Comparison of ENCODE assay signal across 11 cellular contexts in the genomic region with DNA sequence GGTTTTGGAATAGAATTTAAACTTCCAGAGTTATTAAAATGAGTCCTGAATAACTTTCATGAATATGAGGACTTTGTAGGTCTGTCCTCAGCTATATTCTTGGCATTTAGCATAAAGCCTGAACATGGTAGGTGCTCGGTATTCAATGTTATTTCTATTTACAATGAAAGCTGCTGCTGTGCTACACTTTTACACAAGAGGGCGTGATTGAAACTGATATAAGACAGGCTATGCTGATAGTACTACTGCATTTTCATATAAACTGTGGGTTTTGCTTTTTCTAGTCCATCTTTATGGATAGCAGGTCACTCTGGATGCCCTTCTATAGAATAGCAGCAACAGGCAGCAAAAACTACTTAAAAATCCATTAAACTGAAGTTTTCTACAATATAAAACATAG. TPM values are rescaled to one million over a fixed set of nuclear protein-coding genes. Genes with fewer than 3 reads are reported as not detected.
DNase-seq lines count a peak whose midpoint lies in the region; ATAC-seq, FAIRE-seq and TF ChIP-seq lines count a peak whose summit lies in the region.
"Had no signal": no experiment of that assay in that cellular context is flagged by ENCODE, and none has a peak within 500 bp of the region (broad histone marks: within the 10 kb centered on the region; RNA-seq: fewer than 3 reads in every experiment).

No MANE protein-coding gene starts in this region.

- H3K4me3 ChIP-seq in endodermal cell (ENCODE audit: low read length) (no peak overlapping the region), small intestine (ENCODE audit: low read depth in 1 of 2, low read length in 2 of 2) (no peak overlapping the region), heart right ventricle (no peak overlapping the region)

- no peak overlapping the region for H3K4me3 Mint-ChIP-seq in endodermal cell

- no peak overlapping the region for H3K27ac Mint-ChIP-seq in endodermal cell

- H3K9me3 ChIP-seq in endodermal cell (ENCODE audit: control insufficient read depth, low read length) (no peaks in the 10 kb centered on the region), small intestine (ENCODE audit: control insufficient read depth, low read depth) (no peaks in the 10 kb centered on the region), heart right ventricle (no peaks in the 10 kb centered on the region)

- H3K4me1 Mint-ChIP-seq in endodermal cell = no peaks in the 10 kb centered on the region

- H3K27me3 ChIP-seq in endodermal cell (ENCODE audit: control insufficient read depth, insufficient read depth, low read length, poor library complexity, severe bottlenecking) (no peaks in the 10 kb centered on the region), small intestine (ENCODE audit: control insufficient read depth in 2 of 2, insufficient read depth in 2 of 2, low read length in 2 of 2) (no peaks in the 10 kb centered on the region), heart right ventricle (no peaks in the 10 kb centered on the region)

- H3K9ac ChIP-seq in endodermal cell (ENCODE audit: extremely low read depth, low read length, poor library complexity, severe bottlenecking) = no peak overlapping the region

- TF ChIP-seq CTCF in endodermal cell (conservative IDR thresholded peaks at IDR 0.05) (peak; percentile 56), heart right ventricle (IDR thresholded peaks at IDR 0.05) (peak in 2 of 9 donors; percentile 50 to 51)

- ATAC-seq in GM19324 (IDR thresholded peaks at IDR 0.05; ENCODE audit: low FRiP score, unreplicated experiment) (peak; percentile 75), left colon (no peak), heart right ventricle (no peak)

- no peak for FAIRE-seq in small intestine (lab: Jason Lieb, UNC)

- H3K27ac ChIP-seq in endodermal cell (ENCODE audit: low read depth, low read length) = no peak overlapping the region
- H3K27ac ChIP-seq in small intestine (ENCODE audit: low read depth in 1 of 2, low read length in 1 of 2) = no peak overlapping the region
- no peak overlapping the region for H3K27ac ChIP-seq in heart right ventricle

- peaks cover under 1% of the 10 kb centered on the region for H3K27me3 Mint-ChIP-seq in endodermal cell (ENCODE audit: insufficient read depth)

- H3K4me1 ChIP-seq in endodermal cell (ENCODE audit: control insufficient read depth, insufficient read depth, low read length) (no peaks in the 10 kb centered on the region), small intestine (ENCODE audit: control insufficient read depth in 2 of 2, insufficient read depth in 1 of 2, low read depth in 1 of 2, low read length in 1 of 2) (no peaks in the 10 kb centered on the region), heart right ventricle (no peaks in the 10 kb centered on the region)

- DNase-seq in AG08396 (ENCODE audit: low spot score) (peak; percentile 6), HT-29 (ENCODE audit: low spot score) (peak; percentile 31), endodermal cell (no peak), small intestine (no peak), left colon (no peak), heart right ventricle (no peak)
- no peak for DNase-seq in activated CD4-positive, alpha-beta T cell treated with anti-CD3 and anti-CD28 coated beads for 48 hours
- DNase-seq: aorta, GOT3, NCI-H1930 had no signal

- no peaks in the 10 kb centered on the region for H3K36me3 Mint-ChIP-seq in endodermal cell (ENCODE audit: low read depth)

- intact Hi-C loops in left colon (cut with DNase I, micrococcal nuclease) = no loop called here
- intact Hi-C loops in heart right ventricle (cut with DNase I) = no loop called here

- no peaks in the 10 kb centered on the region for H3K9me3 Mint-ChIP-seq in endodermal cell

- H3K36me3 ChIP-seq in endodermal cell (ENCODE audit: control insufficient read depth, insufficient read depth, low read length) (no peaks in the 10 kb centered on the region), small intestine (ENCODE audit: control insufficient read depth in 2 of 2, insufficient read depth in 2 of 2, low read length in 2 of 2) (no peaks in the 10 kb centered on the region), heart right ventricle (no peaks in the 10 kb centered on the region)

- WGBS in endodermal cell (ENCODE audit: insufficient coverage in 1 of 2, insufficient read length in 1 of 2), 2 experiments = 91 to 100% methylated on average over 1 to 2 of the region's 2 CpGs
- 37 to 59% (median 39%) methylated on average over 2 of the region's 2 CpGs for WGBS in small intestine, 3 donors
- WGBS in heart right ventricle, 2 donors = 44 to 71% methylated on average over 2 of the region's 2 CpGs

RNA-seq across cellular contexts. Expression of a gene that starts 12.3 kb away (rescaled TPM):
- total RNA-seq in HT-29 (2014; rRNA removed; shearing (Covaris generic)) = 1.1 and 1.7 TPM in 2 replicates
- total RNA-seq in endodermal cell (10 to 100 TPM in 1 of 2 donors, 1 to 10 TPM in 1; 7.2 to 10.2 TPM), left colon (1 to 10 TPM; 6.2 to 8.4 TPM), heart right ventricle (10 to 100 TPM; 10.4 to 20.1 (median 12.5) TPM)
- polyA plus RNA-seq in endodermal cell (2013, experiment 1 of 2) = 14.1 TPM
- 16.0 TPM for polyA plus RNA-seq in endodermal cell (2013, experiment 2 of 2)
- polyA plus RNA-seq in small intestine (1 to 10 TPM; 6.5 to 9.2 (median 8.1) TPM), heart right ventricle (10 to 100 TPM in 1 of 2 donors, 1 to 10 TPM in 1; 9.2 to 11.9 TPM)

Comparison
In these comparisons a context has a peak if more than half of its experiments do, and no peak if none do; other contexts are left out.
1. DNase-seq: peak in AG08396 (single experiment) and HT-29 (single experiment); none in endodermal cell (single experiment), small intestine (single experiment), left colon (0 of 2), heart right ventricle (0 of 2) and activated CD4-positive, alpha-beta T cell treated with anti-CD3 and anti-CD28 coated beads for 48 hours (single experiment).